Comparison of ENCODE assay signal across 12 cellular contexts in the genomic region with DNA sequence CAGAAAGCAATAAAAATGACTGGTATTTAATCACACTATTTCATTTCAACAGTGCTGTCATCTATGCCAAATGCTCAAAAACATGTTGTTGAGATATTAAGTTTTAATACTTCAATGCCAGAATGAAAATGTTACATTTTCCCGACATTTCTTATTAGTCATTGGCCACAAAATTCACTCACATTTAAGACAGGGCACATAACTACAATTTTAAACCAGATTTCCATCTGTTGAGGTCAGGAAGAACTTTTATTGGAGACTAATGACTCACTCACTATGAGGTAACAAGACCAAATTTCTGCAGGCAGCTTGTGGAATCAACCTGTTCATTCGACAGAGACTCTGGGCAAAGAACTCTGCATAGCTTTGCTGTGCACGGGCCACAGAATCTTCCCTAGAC. TPM values are rescaled to one million over a fixed set of nuclear protein-coding genes. Genes with fewer than 3 reads are reported as not detected.
DNase-seq lines count a peak whose midpoint lies in the region; ATAC-seq and TF ChIP-seq lines count a peak whose summit lies in the region.
"Had no signal": no experiment of that assay in that cellular context is flagged by ENCODE, and none has a peak within 500 bp of the region (broad histone marks: within the 10 kb centered on the region; RNA-seq: fewer than 3 reads in every experiment).

No MANE protein-coding gene starts in this region.

- TF ChIP-seq CTCF in PC-9 (conservative IDR thresholded peaks at IDR 0.05) (no peak), fibroblast of pulmonary artery (IDR thresholded peaks at IDR 0.05; ENCODE audit: low read length, missing control alignments) (no peak), smooth muscle cell (IDR thresholded peaks at IDR 0.05; ENCODE audit: borderline replicate concordance, insufficient read depth, poor library complexity, severe bottlenecking) (no peak)

- H3K4me2 ChIP-seq in PC-9, result no peak overlapping the region; the same call in 1 of the 2 replicates
- H3K4me2 ChIP-seq in smooth muscle cell, result peak overlapping the region; percentile 9

- H3K4me3 ChIP-seq in PC-9 (no peak overlapping the region), fibroblast of pulmonary artery (replicated peaks; ENCODE audit: low read depth, low read length) (no peak overlapping the region), smooth muscle cell (no peak overlapping the region)

- no peaks in the 10 kb centered on the region for H3K9me2 ChIP-seq in PC-9 (ENCODE audit: insufficient read depth)

- peak overlapping the region; percentile 13; the same call in 1 of the 2 replicates for H3K27ac ChIP-seq in PC-9
- H3K27ac ChIP-seq in smooth muscle cell (ENCODE audit: low read depth), result peak overlapping the region; percentile 26
- H3K27ac ChIP-seq: 22Rv1 had no signal

- H3K27me3 Mint-ChIP-seq in activated CD4-positive, alpha-beta memory T cell treated with anti-CD3 and anti-CD28 coated beads, Interleukin-2, amount 10 ng/mL, durations not matched to agents 7 days and 5 days, result no peaks in the 10 kb centered on the region

- peak; percentile 22 for DNase-seq in DMS53 (lab: John Stamatoyannopoulos, UW)
- no peak for DNase-seq in DMS53 treated with DMSO at 0.1 percent for 48 hours (lab: John Stamatoyannopoulos, UW; ENCODE audit: unreplicated experiment)
- DNase-seq in PC-9, result peak in 1 of 2 experiments; percentile 85
- DNase-seq in fibroblast of pulmonary artery (ENCODE audit: low read depth), result peak; percentile 85
- no peak for DNase-seq in smooth muscle cell (lab: John Stamatoyannopoulos, UW; ENCODE audit: unreplicated experiment)
- no peak for DNase-seq in activated CD4-positive, alpha-beta memory T cell treated with anti-CD3 and anti-CD28 coated beads, Interleukin-2, amount 10 ng/mL, durations not matched to agents 7 days and 5 days
- no peak for DNase-seq in NCI-H82 (lab: John Stamatoyannopoulos, UW)
- DNase-seq: caudate nucleus; NCI-H1105 treated with DMSO at 0.1 percent for 48 hours; stimulated activated CD4-positive, alpha-beta T cell treated with anti-CD3 and anti-CD28 coated beads, Interleukin-2, amount 100 ng/mL, for 48 hours had no signal

- peaks cover 39% of the 10 kb centered on the region for H3K4me1 Mint-ChIP-seq in activated CD4-positive, alpha-beta memory T cell treated with anti-CD3 and anti-CD28 coated beads, Interleukin-2, amount 10 ng/mL, durations not matched to agents 7 days and 5 days

- H3K27me3 ChIP-seq in PC-9 (ENCODE audit: insufficient read depth, low read depth) (no peaks in the 10 kb centered on the region), smooth muscle cell (ENCODE audit: low read depth) (no peaks in the 10 kb centered on the region)

- CTCF ChIA-PET in PC-9 (lab: Charles Lee), result interaction anchor here (0.6 kb wide), 1 partner anchor 34 kb away, joined by 6 read pairs; no protein-coding TSS in a partner anchor
- CTCF ChIA-PET in activated CD4-positive, alpha-beta memory T cell treated with anti-CD3 and anti-CD28 coated beads, Interleukin-2, amount 10 ng/mL, durations not matched to agents 7 days and 5 days (lab: Charles Lee), result interaction anchor here (5.6 kb wide), 1 partner anchor 55 kb away, joined by 51 read pairs; no protein-coding TSS in a partner anchor

- H3K36me3 ChIP-seq in PC-9 (ENCODE audit: low read depth) (peaks cover 15% of the 10 kb centered on the region; the same call in 1 of the 2 replicates), smooth muscle cell (ENCODE audit: low read depth) (no peaks in the 10 kb centered on the region)

- H3K9me3 Mint-ChIP-seq in activated CD4-positive, alpha-beta memory T cell treated with anti-CD3 and anti-CD28 coated beads, Interleukin-2, amount 10 ng/mL, durations not matched to agents 7 days and 5 days, result no peaks in the 10 kb centered on the region

- no peak overlapping the region for H3K27ac Mint-ChIP-seq in activated CD4-positive, alpha-beta memory T cell treated with anti-CD3 and anti-CD28 coated beads, Interleukin-2, amount 10 ng/mL, durations not matched to agents 7 days and 5 days

- H2AFZ ChIP-seq in PC-9 (no peak overlapping the region), smooth muscle cell (ENCODE audit: low read depth) (no peak overlapping the region)

- H4K20me1 ChIP-seq in PC-9 (ENCODE audit: insufficient read depth) (peaks cover 2% of the 10 kb centered on the region), smooth muscle cell (ENCODE audit: low read depth) (peaks cover 44% of the 10 kb centered on the region)

- H3K36me3 Mint-ChIP-seq in activated CD4-positive, alpha-beta memory T cell treated with anti-CD3 and anti-CD28 coated beads, Interleukin-2, amount 10 ng/mL, durations not matched to agents 7 days and 5 days (ENCODE audit: low read depth), result peaks cover 62% of the 10 kb centered on the region

- POLR2A ChIA-PET in PC-9 (lab: Charles Lee; ENCODE audit: unreplicated experiment), result no interaction called here
- POLR2A ChIA-PET in activated CD4-positive, alpha-beta memory T cell treated with anti-CD3 and anti-CD28 coated beads, Interleukin-2, amount 10 ng/mL, durations not matched to agents 7 days and 5 days (lab: Charles Lee), result no interaction called here

- no TSS peak for BruUV-seq in PC-9 (replicated peaks; lab: Mats Ljungman, UMichigan)

- WGBS in smooth muscle cell (ENCODE audit: low lambda C conversion rate), result 26% methylated on average over 3 of the region's 3 CpGs

- no peak overlapping the region for H3K4me3 Mint-ChIP-seq in activated CD4-positive, alpha-beta memory T cell treated with anti-CD3 and anti-CD28 coated beads, Interleukin-2, amount 10 ng/mL, durations not matched to agents 7 days and 5 days

- ATAC-seq in GM21528 (IDR thresholded peaks at IDR 0.05; ENCODE audit: low FRiP score, unreplicated experiment), result no peak

- no peak overlapping the region for H3K9ac ChIP-seq in smooth muscle cell (ENCODE audit: low read depth)

- H3F3A ChIP-seq in PC-9 (ENCODE audit: insufficient read depth, low read depth), result peaks cover 17% of the 10 kb centered on the region; the same call in 1 of the 2 replicates
- H3F3A ChIP-seq in smooth muscle cell (ENCODE audit: low read depth), result peaks cover 8% of the 10 kb centered on the region

- intact Hi-C loops in PC-9 (cut with micrococcal nuclease; ENCODE audit: unreplicated experiment), result loop anchor here (2.0 to 5.0 kb wide), 2 partner anchors 38 to 44 kb away; a partner anchor contains a TSS

- H3K79me2 ChIP-seq in PC-9 (ENCODE audit: low read depth) (peaks cover 39% of the 10 kb centered on the region), smooth muscle cell (ENCODE audit: low read depth) (no peaks in the 10 kb centered on the region)

- H3K4me1 ChIP-seq in PC-9 (replicated peaks; ENCODE audit: insufficient read depth) (peaks cover 13% of the 10 kb centered on the region), smooth muscle cell (ENCODE audit: low read depth) (no peaks in the 10 kb centered on the region)

- H3K9me3 ChIP-seq in PC-9 (ENCODE audit: insufficient read depth, low read depth) (no peaks in the 10 kb centered on the region), smooth muscle cell (replicated peaks; ENCODE audit: low read depth) (no peaks in the 10 kb centered on the region)

RNA-seq across cellular contexts. Expression of a gene that starts 36.8 kb away (rescaled TPM):
- 16.0 and 18.3 TPM in 2 replicates for total RNA-seq in PC-9 (2021)
- 8.9 and 9.4 TPM in 2 replicates for total RNA-seq in smooth muscle cell
- 3.6 and 4.5 TPM in 2 replicates for polyA plus RNA-seq in smooth muscle cell
- total RNA-seq in activated CD4-positive, alpha-beta memory T cell treated with anti-CD3 and anti-CD28 coated beads, Interleukin-2, amount 10 ng/mL, durations not matched to agents 7 days and 5 days, result 10 to 100 TPM; 31.5 to 31.8 TPM

RNA-seq across cellular contexts. Expression of a gene that starts 44.2 kb away (rescaled TPM):
- total RNA-seq in PC-9 (2021) (1.6 and 2.3 TPM in 2 replicates), smooth muscle cell (not detected in 2 replicates)
- polyA plus RNA-seq in smooth muscle cell, result 0.64 TPM in 1 of 2 replicates, not detected in the other
- 1 to 10 TPM; 1.1 to 2.0 TPM for total RNA-seq in activated CD4-positive, alpha-beta memory T cell treated with anti-CD3 and anti-CD28 coated beads, Interleukin-2, amount 10 ng/mL, durations not matched to agents 7 days and 5 days

RNA-seq across cellular contexts. Expression of a gene that starts 44.4 kb away (rescaled TPM):
- total RNA-seq in PC-9 (2021), result 78.3 and 114 TPM in 2 replicates
- total RNA-seq in smooth muscle cell, result 72.9 and 85.1 TPM in 2 replicates
- 136 TPM in 2 replicates for polyA plus RNA-seq in smooth muscle cell
- 100 to 1,000 TPM; 129 to 137 TPM for total RNA-seq in activated CD4-positive, alpha-beta memory T cell treated with anti-CD3 and anti-CD28 coated beads, Interleukin-2, amount 10 ng/mL, durations not matched to agents 7 days and 5 days

Comparison
In these comparisons a context has a peak if more than half of its experiments do, and no peak if none do; other contexts are left out.
1. DNase-seq: peak in DMS53 (single experiment) and fibroblast of pulmonary artery (single experiment); none in DMS53 treated with DMSO at 0.1 percent for 48 hours (single experiment), smooth muscle cell (single experiment), activated CD4-positive, alpha-beta memory T cell treated with anti-CD3 and anti-CD28 coated beads, Interleukin-2, amount 10 ng/mL, durations not matched to agents 7 days and 5 days (single experiment) and NCI-H82 (single experiment).